8 cellular contexts compared by ENCODE assay signal in genomic region chr16:47137925-47138324, GRCh38. TPM values are rescaled to one million over a fixed set of nuclear protein-coding genes. Genes with fewer than 3 reads are reported as not detected.
DNase-seq lines count a peak whose midpoint lies in the region; ATAC-seq, FAIRE-seq and TF ChIP-seq lines count a peak whose summit lies in the region.
"Not testable (repeated sequence)": the region's sequence is repeated elsewhere in the genome, so short reads cannot be mapped to it uniquely, and the experiment has no call there.

No MANE protein-coding gene starts in this region.

- H3K27ac ChIP-seq in RWPE1: peak overlapping the region; percentile 64
- H3K27ac ChIP-seq in K562 (ENCODE audit: extremely low read depth, low read depth, low read length): not testable (repeated sequence)

- H3K27me3 Mint-ChIP-seq in activated CD4-positive, alpha-beta memory T cell treated with anti-CD3 and anti-CD28 coated beads for 36 hours; dendritic cell treated with granulocyte-macrophage colony-stimulating factor and Interleukin-4, amounts not matched to agents 40 ng/mL and 50 ng/mL, for 4 days: not testable (repeated sequence)

- H3K9me3 Mint-ChIP-seq in activated CD4-positive, alpha-beta memory T cell treated with anti-CD3 and anti-CD28 coated beads for 36 hours; dendritic cell treated with granulocyte-macrophage colony-stimulating factor and Interleukin-4, amounts not matched to agents 40 ng/mL and 50 ng/mL, for 4 days; stimulated activated effector memory CD8-positive, alpha-beta T cell treated with anti-CD3 and anti-CD28 coated beads, Interleukin-12 subunit alpha, Interleukin-12 subunit beta, amount 100 ng/mL, for 72 hours: not testable (repeated sequence)

- not testable (repeated sequence) for H3K36me3 Mint-ChIP-seq in activated CD4-positive, alpha-beta memory T cell treated with anti-CD3 and anti-CD28 coated beads for 36 hours; stimulated activated effector memory CD8-positive, alpha-beta T cell treated with anti-CD3 and anti-CD28 coated beads, Interleukin-12 subunit alpha, Interleukin-12 subunit beta, amount 100 ng/mL, for 72 hours
- H3K36me3 Mint-ChIP-seq in dendritic cell treated with granulocyte-macrophage colony-stimulating factor and Interleukin-4, amounts not matched to agents 40 ng/mL and 50 ng/mL, for 4 days (ENCODE audit: low read depth): peaks cover 11% of the 10 kb centered on the region

- WGBS in K562 (ENCODE audit: insufficient coverage, low coverage, missing lambda C conversion rate): 16% methylated on average over 9 of the region's 9 CpGs

- not testable (repeated sequence) for TF ChIP-seq CTCF in RWPE1 (conservative IDR thresholded peaks at IDR 0.05; ENCODE audit: low read depth); K562 (IDR thresholded peaks at IDR 0.05 in 2 of 3, conservative IDR thresholded peaks at IDR 0.05 in 1 of 3; ENCODE audit: insufficient read depth in 2 of 3, low read depth in 1 of 3, low read length in 3 of 3)

- in situ Hi-C loops in K562 (cut with MboI): not testable (repeated sequence)

- H3K4me1 Mint-ChIP-seq in activated CD4-positive, alpha-beta memory T cell treated with anti-CD3 and anti-CD28 coated beads for 36 hours (ENCODE audit: low read depth): peaks cover 63% of the 10 kb centered on the region
- H3K4me1 Mint-ChIP-seq in dendritic cell treated with granulocyte-macrophage colony-stimulating factor and Interleukin-4, amounts not matched to agents 40 ng/mL and 50 ng/mL, for 4 days (ENCODE audit: low read depth): peaks cover 37% of the 10 kb centered on the region
- peaks cover 37% of the 10 kb centered on the region for H3K4me1 Mint-ChIP-seq in stimulated activated effector memory CD8-positive, alpha-beta T cell treated with anti-CD3 and anti-CD28 coated beads, Interleukin-12 subunit alpha, Interleukin-12 subunit beta, amount 100 ng/mL, for 72 hours

- peaks cover 11% of the 10 kb centered on the region for H4K20me1 ChIP-seq in K562 (replicated peaks; ENCODE audit: control insufficient read depth, insufficient read depth, low read length)

- TF ChIP-seq POLR2A in K562 (conservative IDR thresholded peaks at IDR 0.05): not testable (repeated sequence)

- DNase-seq in A172 (ENCODE audit: low spot score) (peak; percentile 52), ELR (ENCODE audit: low read depth) (peak; percentile 46), MG63 (peak; percentile 63), RWPE1 (ENCODE audit: low spot score) (peak; percentile 20), K562 (ENCODE audit: extremely low read depth in 1 of 4, low spot score in 3 of 4) (peak in 1 of 4 experiments; percentile 54)
- DNase-seq in activated CD4-positive, alpha-beta memory T cell treated with anti-CD3 and anti-CD28 coated beads for 36 hours: peak; percentile 25
- DNase-seq in stimulated activated effector memory CD8-positive, alpha-beta T cell treated with anti-CD3 and anti-CD28 coated beads, Interleukin-12 subunit alpha, Interleukin-12 subunit beta, amount 100 ng/mL, for 72 hours (ENCODE audit: low spot score in 2 of 2): not testable (repeated sequence)

- not testable (repeated sequence) for H3K36me3 ChIP-seq in MG63
- peaks cover 12% of the 10 kb centered on the region; the same call in 2 of the 3 replicates for H3K36me3 ChIP-seq in K562 (ENCODE audit: control insufficient read depth, insufficient read depth, low read length)

- TF ChIP-seq RAD21 in K562 (CRISPR knock-in tag; conservative IDR thresholded peaks at IDR 0.05 in 1 of 2, IDR thresholded peaks at IDR 0.05 in 1 of 2): not testable (repeated sequence)

- FAIRE-seq in K562 (lab: Jason Lieb, UNC): not testable (repeated sequence)

- H3K9me1 ChIP-seq in K562 (ENCODE audit: control insufficient read depth, insufficient read depth, low read length): not testable (repeated sequence)

- TF ChIP-seq EP300 in K562 (IDR thresholded peaks at IDR 0.05; ENCODE audit: low read length): not testable (repeated sequence)

- H3K4me1 ChIP-seq in K562 (replicated peaks in 1 of 2; ENCODE audit: control insufficient read depth in 2 of 2, insufficient read depth in 2 of 2, low read length in 2 of 2): peaks cover 3 to 12% of the 10 kb centered on the region in 2 experiments

- ATAC-seq in K562; stimulated activated effector memory CD8-positive, alpha-beta T cell treated with anti-CD3 and anti-CD28 coated beads, Interleukin-12 subunit alpha, Interleukin-12 subunit beta, amount 100 ng/mL, for 72 hours: not testable (repeated sequence)

- POLR2A ChIA-PET in RWPE1 (lab: Yijun Ruan, JAX; ENCODE audit: low non-redundant PET); activated CD4-positive, alpha-beta memory T cell treated with anti-CD3 and anti-CD28 coated beads for 36 hours (lab: Charles Lee): not testable (repeated sequence)
- POLR2A ChIA-PET in K562 (lab: Yijun Ruan, JAX): interaction anchor here (1.1 kb wide), 1 partner anchor 22 kb away, joined by 3 read pairs; no protein-coding TSS in a partner anchor

- CTCF ChIA-PET in RWPE1 (lab: Yijun Ruan, JAX): interaction anchor here (0.6 to 2.4 kb wide), 2 partner anchors 100 to 288 kb away, joined by 6 to 8 read pairs; no protein-coding TSS in a partner anchor
- CTCF ChIA-PET in activated CD4-positive, alpha-beta memory T cell treated with anti-CD3 and anti-CD28 coated beads for 36 hours (lab: Charles Lee): interaction anchor here (1.0 kb wide), 1 partner anchor 101 kb away, joined by 3 read pairs; no protein-coding TSS in a partner anchor
- CTCF ChIA-PET in K562 (lab: Yijun Ruan, JAX; ENCODE audit: low intra/inter-chr PET ratio): interaction anchor here (0.7 kb wide), 1 partner anchor 783 kb away, joined by 3 read pairs; no protein-coding TSS in a partner anchor

- H3K4me2 ChIP-seq in K562 (ENCODE audit: insufficient read depth, low read length): not testable (repeated sequence)

- not testable (repeated sequence) for H3K9ac ChIP-seq in K562 (ENCODE audit: insufficient read depth in 1 of 2, low read depth in 2 of 2, low read length in 2 of 2)

- not testable (repeated sequence) for H3K27me3 ChIP-seq in MG63; K562 (ENCODE audit: control insufficient read depth in 2 of 2, insufficient read depth in 2 of 2, low read length in 2 of 2)

- H3K9me3 ChIP-seq in MG63; K562 (replicated peaks; ENCODE audit: control insufficient read depth, insufficient read depth, low read depth, low read length): not testable (repeated sequence)

- not testable (repeated sequence) for H3K4me3 ChIP-seq in MG63, K562

- not testable (repeated sequence) for H2AFZ ChIP-seq in K562 (ENCODE audit: low read depth, low read length)

- not testable (repeated sequence) for H3K27ac Mint-ChIP-seq in activated CD4-positive, alpha-beta memory T cell treated with anti-CD3 and anti-CD28 coated beads for 36 hours
- peak overlapping the region; percentile 28 for H3K27ac Mint-ChIP-seq in dendritic cell treated with granulocyte-macrophage colony-stimulating factor and Interleukin-4, amounts not matched to agents 40 ng/mL and 50 ng/mL, for 4 days
- H3K27ac Mint-ChIP-seq in stimulated activated effector memory CD8-positive, alpha-beta T cell treated with anti-CD3 and anti-CD28 coated beads, Interleukin-12 subunit alpha, Interleukin-12 subunit beta, amount 100 ng/mL, for 72 hours: peak overlapping the region; percentile 59

- intact Hi-C loops in activated CD4-positive, alpha-beta memory T cell treated with anti-CD3 and anti-CD28 coated beads for 36 hours (cut with micrococcal nuclease); dendritic cell treated with granulocyte-macrophage colony-stimulating factor and Interleukin-4, amounts not matched to agents 40 ng/mL and 50 ng/mL, for 4 days (cut with micrococcal nuclease): not testable (repeated sequence)
- intact Hi-C loops in K562 (cut with micrococcal nuclease): loop anchor here (10.0 kb wide), 1 partner anchor 103 kb away; no protein-coding TSS in a partner anchor

- H3K4me3 Mint-ChIP-seq in activated CD4-positive, alpha-beta memory T cell treated with anti-CD3 and anti-CD28 coated beads for 36 hours; dendritic cell treated with granulocyte-macrophage colony-stimulating factor and Interleukin-4, amounts not matched to agents 40 ng/mL and 50 ng/mL, for 4 days; stimulated activated effector memory CD8-positive, alpha-beta T cell treated with anti-CD3 and anti-CD28 coated beads, Interleukin-12 subunit alpha, Interleukin-12 subunit beta, amount 100 ng/mL, for 72 hours: not testable (repeated sequence)

- H3K79me2 ChIP-seq in K562 (ENCODE audit: control insufficient read depth, insufficient read depth, low read length): peaks cover 94% of the 10 kb centered on the region

- BruUV-seq in K562 (replicated peaks; lab: Mats Ljungman, UMichigan): not testable (repeated sequence)

TF ChIP-seq in K562, 482 proteins besides CTCF, POLR2A, EP300 and RAD21 (continues in another document):
- peak; percentile 29; the same call in 1 of the 2 replicates for TF ChIP-seq ARID1B (IDR thresholded peaks at IDR 0.05)

RNA-seq across cellular contexts. Expression of gene NETO2, which starts 5.8 kb away (rescaled TPM):
- total RNA-seq in A172 (2014; rRNA removed; shearing (Covaris generic)): 19.9 and 34.5 TPM in 2 replicates
- total RNA-seq in MG63 (2014; rRNA removed; shearing (Covaris generic); ENCODE audit: low replicate concordance): 48.8 and 71.2 TPM in 2 replicates
- 10 to 100 TPM in 1 of 2 experiments, 1 to 10 TPM in 1; 9.2 to 11.4 TPM for total RNA-seq in activated CD4-positive, alpha-beta memory T cell treated with anti-CD3 and anti-CD28 coated beads for 36 hours
- 13.9 and 26.2 TPM in 2 replicates for total RNA-seq in K562 (2011; cell fraction: chromatin; rRNA removed; ENCODE audit: low replicate concordance)
- total RNA-seq in K562 (2011; cell fraction: nucleolus; rRNA removed): 11.7 and 12.4 TPM in 2 replicates
- 19.5 and 23.9 TPM in 2 replicates for total RNA-seq in K562 (2011; cell fraction: nucleoplasm; rRNA removed)
- total RNA-seq in K562 (2014; rRNA removed) (10.9 and 15.2 TPM in 2 replicates), K562 (2014; rRNA removed; fragmentation: Illumina TruSeq; extraction: Trizol) (24.3 and 24.4 TPM in 2 replicates), K562 (2015; rRNA removed; fragmentation: Illumina TruSeq; extraction: Trizol) (28.2 and 32.8 TPM in 2 replicates), K562 (2021) (16.2 and 19.0 TPM in 2 replicates)
- polyA plus RNA-seq in K562 (2011; rRNA removed) (29.5 and 31.4 TPM in 2 replicates), K562 (2014; fragmentation: Illumina TruSeq; extraction: Trizol) (26.2 and 37.0 TPM in 2 replicates), K562 (2014; fragmentation: Nextera tagmentation; extraction: Ambion mirVana) (1 to 10 TPM; 4.1 to 6.3 TPM), K562 (2014; rRNA removed) (22.2 and 31.2 TPM in 2 replicates)
- 15.4 and 21.9 TPM in 2 replicates for polyA plus RNA-seq in K562 (2011; cell fraction: cytosol; rRNA removed)
- polyA plus RNA-seq in K562 (2011; cell fraction: nucleus; rRNA removed): 38.1 and 43.2 TPM in 2 replicates
- 12.1 and 17.1 TPM in 2 replicates for polyA plus RNA-seq in K562 (2012)
- 27.8 and 32.8 TPM in 2 replicates for polyA minus RNA-seq in K562 (2011; rRNA and poly(A)+ RNA removed)
- 13.9 and 14.2 TPM in 2 replicates for polyA minus RNA-seq in K562 (2011; cell fraction: cytosol; rRNA and poly(A)+ RNA removed)
- polyA minus RNA-seq in K562 (2011; cell fraction: nucleus; rRNA and poly(A)+ RNA removed): 6.1 and 8.4 TPM in 2 replicates
